8 cellular contexts compared by ENCODE assay signal in genomic region chr13:77326905-77327604, GRCh38.
DNase-seq lines count a peak whose midpoint lies in the region; ATAC-seq and FAIRE-seq lines count a peak whose summit lies in the region.

Gene MYCBP2 (minus strand): TSS chr13:77327094. CDS start chr13:77326775, 319 bp downstream.

- peak; percentile 99 for FAIRE-seq in GM19239 (lab: Jason Lieb, UNC)

- peak within 1 kb of the TSS; percentile 92 for H3K27ac ChIP-seq in cingulate gyrus (ENCODE audit: low read depth, low read length)

- DNase-seq in Ammon's horn (ENCODE audit: low spot score) (peak; percentile 97), GM19239 (ENCODE audit: insufficient read length, low spot score) (peak; percentile 75), NCI-H524 treated with DMSO at 0.1 percent for 48 hours (lab: John Stamatoyannopoulos, UW) (peak; percentile 88), kidney glomerular epithelial cell (lab: John Stamatoyannopoulos, UW) (peak; percentile 90)
- peak; percentile 98 for DNase-seq in activated CD4-positive, alpha-beta T cell treated with anti-CD3 and anti-CD28 coated beads for 4 hours
- peak; percentile 89 to 96 (median 94) for DNase-seq in stimulated activated CD4-positive, alpha-beta T cell treated with anti-CD3 and anti-CD28 coated beads, Interleukin-1b, Interleukin-23, amount 100 ng/mL, for 24 hours (ENCODE audit: low read depth in 4 of 4, low spot score in 1 of 4)

- peak; percentile 38 for ATAC-seq in HG03457 (IDR thresholded peaks at IDR 0.05; ENCODE audit: unreplicated experiment)

Comparison
In these comparisons a context has a peak if more than half of its experiments do, and no peak if none do; other contexts are left out.
1. Peak in every context shown above with its lines: DNase-seq, ATAC-seq and H3K27ac ChIP-seq.